Comparison of ENCODE assay signal across 11 cellular contexts in the genomic region with DNA sequence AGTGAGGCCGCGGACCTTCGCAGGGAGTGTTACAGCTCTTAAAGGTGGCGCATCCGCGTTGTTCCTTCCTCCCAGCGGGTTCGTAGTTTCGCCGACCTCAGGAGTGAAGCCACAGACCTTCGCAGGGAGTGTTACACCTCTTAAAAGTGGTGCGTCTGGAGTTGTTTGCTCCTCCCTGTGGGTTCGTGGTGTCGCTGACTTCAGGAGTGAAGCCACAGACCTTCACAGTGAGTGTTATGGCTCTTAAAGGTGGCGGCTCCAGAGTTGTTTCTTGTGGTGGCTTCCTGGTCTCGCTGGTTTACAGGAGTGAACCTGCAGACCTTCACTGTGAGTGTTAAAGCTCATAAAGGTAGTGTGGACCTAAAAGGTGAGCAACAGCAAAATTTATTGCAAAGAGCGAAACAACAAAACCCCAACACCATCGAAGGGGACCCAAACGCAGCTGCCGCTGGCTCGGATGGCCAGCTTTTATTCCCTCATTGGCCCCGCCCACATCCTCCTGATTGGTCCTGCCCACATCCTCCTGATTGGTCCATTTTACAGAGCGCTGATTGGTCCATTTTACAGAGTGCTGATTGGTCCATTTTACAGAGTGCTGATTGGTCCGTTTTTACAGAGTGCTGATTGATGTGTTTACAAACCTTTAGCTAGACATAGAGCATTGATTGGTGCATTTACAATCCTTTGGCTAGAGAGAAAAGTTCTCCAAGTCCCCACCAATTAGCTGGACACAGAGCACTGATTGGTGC. TPM values are rescaled to one million over a fixed set of nuclear protein-coding genes. Genes with fewer than 3 reads are reported as not detected.
DNase-seq lines count a peak whose midpoint lies in the region; ATAC-seq and TF ChIP-seq lines count a peak whose summit lies in the region.
"Had no signal": no experiment of that assay in that cellular context is flagged by ENCODE, and none has a peak within 500 bp of the region (broad histone marks: within the 10 kb centered on the region; RNA-seq: fewer than 3 reads in every experiment).

No MANE protein-coding gene starts in this region.

- CTCF ChIA-PET in HEK293 (lab: Yijun Ruan, JAX) = interaction anchor here (0.5 to 1.0 kb wide), 3 partner anchors 11 to 976 kb away, joined by 3 to 4 read pairs (median 4); no protein-coding TSS in a partner anchor

- no peaks in the 10 kb centered on the region for H3K4me1 ChIP-seq in HEK293 (ENCODE audit: control insufficient read depth, insufficient read depth, low read length)
- H3K4me1 ChIP-seq in body of pancreas = peaks cover 11% of the 10 kb centered on the region

- TF ChIP-seq CTCF in HEK293 (tag by site-specific recombination; IDR thresholded peaks at IDR 0.05) (no peak), body of pancreas (IDR thresholded peaks at IDR 0.05) (no peak)

- H3K27ac ChIP-seq in HEK293 (ENCODE audit: extremely low read depth, low read depth, low read length) (no peak overlapping the region), body of pancreas (no peak overlapping the region)

- H3K9me3 Mint-ChIP-seq in activated naive CD4-positive, alpha-beta T cell treated with anti-CD3 and anti-CD28 coated beads, Interleukin-2, amount 50 U/mL, for 72 hours = peaks cover 0 to 6% of the 10 kb centered on the region in 2 donors

- H3K4me3 ChIP-seq in HEK293 (ENCODE audit: low read depth, low read length) (no peak overlapping the region), body of pancreas (no peak overlapping the region)

- peak; percentile 89 for DNase-seq in activated CD4-positive, alpha-beta T cell treated with anti-CD3 and anti-CD28 coated beads for 48 hours
- peak; percentile 68 to 71 for DNase-seq in activated naive CD4-positive, alpha-beta T cell treated with anti-CD3 and anti-CD28 coated beads, Interleukin-2, amount 50 U/mL, for 72 hours (ENCODE audit: low spot score in 2 of 2)
- peak; percentile 73 to 76 for DNase-seq in stimulated activated CD4-positive, alpha-beta T cell treated with anti-CD3 and anti-CD28 coated beads, Interleukin-4, amount 100 ng/mL, for 48 hours (ENCODE audit: low read depth in 2 of 2)
- DNase-seq in NOMO-1 treated with DMSO at 0.1 percent for 48 hours (lab: John Stamatoyannopoulos, UW; ENCODE audit: unreplicated experiment) (no peak), left ventricle myocardium superior (no peak), body of pancreas (no peak), NCI-H146 (lab: John Stamatoyannopoulos, UW) (no peak)
- DNase-seq: MM.1S, retina had no signal

- no peaks in the 10 kb centered on the region for H3K27me3 ChIP-seq in body of pancreas

- peak overlapping the region in 1 of 2 donors; percentile 80 for H3K27ac Mint-ChIP-seq in activated naive CD4-positive, alpha-beta T cell treated with anti-CD3 and anti-CD28 coated beads, Interleukin-2, amount 50 U/mL, for 72 hours

- POLR2A ChIA-PET in HEK293 (lab: Yijun Ruan, JAX) = no interaction called here

- 85 to 91% methylated on average over 24 of the region's 24 CpGs for WGBS in body of pancreas, 2 donors

- no peaks in the 10 kb centered on the region for H3K9me3 ChIP-seq in HEK293 (ENCODE audit: control insufficient read depth, insufficient read depth, low read depth, low read length)
- H3K9me3 ChIP-seq in body of pancreas = no peaks in the 10 kb centered on the region

- peak; percentile 70 to 73 for ATAC-seq in activated naive CD4-positive, alpha-beta T cell treated with anti-CD3 and anti-CD28 coated beads, Interleukin-2, amount 50 U/mL, for 72 hours
- no peak for ATAC-seq in left ventricle myocardium superior
- no peak for ATAC-seq in body of pancreas

- no peaks in the 10 kb centered on the region for H3K36me3 ChIP-seq in HEK293 (ENCODE audit: control insufficient read depth in 2 of 2, insufficient read depth in 1 of 2, low read length in 2 of 2)
- no peaks in the 10 kb centered on the region for H3K36me3 ChIP-seq in body of pancreas (replicated peaks in 1 of 2; ENCODE audit: insufficient read depth in 1 of 2, low read depth in 2 of 2)

- H3K36me3 Mint-ChIP-seq in activated naive CD4-positive, alpha-beta T cell treated with anti-CD3 and anti-CD28 coated beads, Interleukin-2, amount 50 U/mL, for 72 hours = peaks cover 12 to 17% of the 10 kb centered on the region in 2 donors

- intact Hi-C loops in left ventricle myocardium superior (cut with micrococcal nuclease) (no loop called here), body of pancreas (cut with DNase I) (no loop called here)

- no peak for TF ChIP-seq POLR2A in body of pancreas (IDR thresholded peaks at IDR 0.05)

TF ChIP-seq in HEK293, 187 proteins besides CTCF, POLR2A, EP300 and RAD21:
- TF ChIP-seq ZNF433 (tag by site-specific recombination; IDR thresholded peaks at IDR 0.05; ENCODE audit: low read depth) = no peak
- no peak for TF ChIP-seq ZNF23 (tag by site-specific recombination; IDR thresholded peaks at IDR 0.05; ENCODE audit: borderline replicate concordance)
- TF ChIP-seq ZNF501 (tag by site-specific recombination; IDR thresholded peaks at IDR 0.05) = no peak
- TF ChIP-seq, protein P1, sequence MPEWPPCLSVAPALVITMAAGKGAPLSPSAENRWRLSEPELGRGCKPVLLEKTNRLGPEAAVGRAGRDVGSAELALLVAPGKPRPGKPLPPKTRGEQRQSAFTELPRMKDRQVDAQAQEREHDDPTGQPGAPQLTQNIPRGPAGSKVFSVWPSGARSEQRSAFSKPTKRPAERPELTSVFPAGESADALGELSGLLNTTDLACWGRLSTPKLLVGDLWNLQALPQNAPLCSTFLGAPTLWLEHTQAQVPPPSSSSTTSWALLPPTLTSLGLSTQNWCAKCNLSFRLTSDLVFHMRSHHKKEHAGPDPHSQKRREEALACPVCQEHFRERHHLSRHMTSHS (tag by site-specific recombination; IDR thresholded peaks at IDR 0.05) = no peak
- 0 out of 2 replicates have a peak, but pooled peaks have one; percentile 14 for TF ChIP-seq SP2 (tag by site-specific recombination; IDR thresholded peaks at IDR 0.05)
TF ChIP-seq in HEK293: peak in this region for 1.

RNA-seq across cellular contexts. Expression of gene TMEM45B, which starts 1.2 kb away (rescaled TPM):
- total RNA-seq in activated naive CD4-positive, alpha-beta T cell treated with anti-CD3 and anti-CD28 coated beads, Interleukin-2, amount 50 U/mL, for 72 hours = 1 to 10 TPM; 2.3 to 2.9 TPM
- total RNA-seq in left ventricle myocardium superior = 0.10 TPM
- 1 to 10 TPM; 1.8 to 4.6 TPM for total RNA-seq in body of pancreas
- total RNA-seq: RPMI7951 had no signal

Comparison
In these comparisons a context has a peak if more than half of its experiments do, and no peak if none do; other contexts are left out.
1. DNase-seq: peak in activated CD4-positive, alpha-beta T cell treated with anti-CD3 and anti-CD28 coated beads for 48 hours (single experiment), activated naive CD4-positive, alpha-beta T cell treated with anti-CD3 and anti-CD28 coated beads, Interleukin-2, amount 50 U/mL, for 72 hours (2 of 2) and stimulated activated CD4-positive, alpha-beta T cell treated with anti-CD3 and anti-CD28 coated beads, Interleukin-4, amount 100 ng/mL, for 48 hours (2 of 2); none in NOMO-1 treated with DMSO at 0.1 percent for 48 hours (single experiment), left ventricle myocardium superior (single experiment), body of pancreas (0 of 4) and NCI-H146 (single experiment).
2. ATAC-seq: peak in activated naive CD4-positive, alpha-beta T cell treated with anti-CD3 and anti-CD28 coated beads, Interleukin-2, amount 50 U/mL, for 72 hours (2 of 2); none in left ventricle myocardium superior (single experiment) and body of pancreas (single experiment).